18 cellular contexts compared by ENCODE assay signal in genomic region chr7:128955981-128956380, GRCh38. TPM values are rescaled to one million over a fixed set of nuclear protein-coding genes. Genes with fewer than 3 reads are reported as not detected.
DNase-seq lines count a peak whose midpoint lies in the region; ATAC-seq and TF ChIP-seq lines count a peak whose summit lies in the region.
"Had no signal": no experiment of that assay in that cellular context is flagged by ENCODE, and none has a peak within 500 bp of the region (broad histone marks: within the 10 kb centered on the region; RNA-seq: fewer than 3 reads in every experiment).

No MANE protein-coding gene starts in this region.

- H4K20me1 ChIP-seq in OCI-LY7 (ENCODE audit: insufficient read depth, low read length), result no peaks in the 10 kb centered on the region

- H3K4me3 ChIP-seq in OCI-LY7 (ENCODE audit: low read depth, low read length, poor library complexity, severe bottlenecking), result no peak overlapping the region
- H3K4me3 ChIP-seq: Peyer's patch had no signal

- H3K4me3 Mint-ChIP-seq in IgD-negative memory B cell, result peak overlapping the region in 1 of 4 donors; percentile 92
- H3K4me3 Mint-ChIP-seq in stimulated activated memory B cell treated with anti-CD40 and anti-IgM and Interleukin-4, amounts not matched to agents 10 μg/mL and 1 μg/mL and 100 μg/mL, for 72 hours, result no peak overlapping the region
- no peak overlapping the region for H3K4me3 Mint-ChIP-seq in activated naive CD4-positive, alpha-beta T cell treated with anti-CD3 and anti-CD28 coated beads for 36 hours
- no peak overlapping the region for H3K4me3 Mint-ChIP-seq in WTC11
- H3K4me3 Mint-ChIP-seq: HFFc6 had no signal

- peak overlapping the region; percentile 80 for H3K4me2 ChIP-seq in OCI-LY7 (ENCODE audit: low read length)
- H3K4me2 ChIP-seq: KMS-11 had no signal

- peaks cover 42% of the 10 kb centered on the region for H3K4me1 ChIP-seq in OCI-LY7 (ENCODE audit: insufficient read depth, low read length, poor library complexity, severe bottlenecking)
- H3K4me1 ChIP-seq: Peyer's patch had no signal

- no peaks in the 10 kb centered on the region for H3K9me3 ChIP-seq in OCI-LY7 (ENCODE audit: low read length)
- H3K9me3 ChIP-seq: Peyer's patch had no signal

- ATAC-seq in stimulated activated memory B cell treated with anti-CD40 and anti-IgM and Interleukin-4, amounts not matched to agents 10 μg/mL and 1 μg/mL and 100 μg/mL, for 72 hours, result no peak
- no peak for ATAC-seq in WTC11

- TF ChIP-seq CTCF in OCI-LY7 (conservative IDR thresholded peaks at IDR 0.05; ENCODE audit: low read length), result no peak
- TF ChIP-seq CTCF in WTC11 (IDR thresholded peaks at IDR 0.05), result no peak

- H3K79me2 ChIP-seq in OCI-LY7 (ENCODE audit: insufficient read depth, low read depth, low read length), result no peaks in the 10 kb centered on the region

- H3K36me3 Mint-ChIP-seq in IgD-negative memory B cell (peaks cover 15% of the 10 kb centered on the region), WTC11 (peaks cover 67% of the 10 kb centered on the region)
- peaks cover 87% of the 10 kb centered on the region for H3K36me3 Mint-ChIP-seq in stimulated activated memory B cell treated with anti-CD40 and anti-IgM and Interleukin-4, amounts not matched to agents 10 μg/mL and 1 μg/mL and 100 μg/mL, for 72 hours
- H3K36me3 Mint-ChIP-seq in activated naive CD4-positive, alpha-beta T cell treated with anti-CD3 and anti-CD28 coated beads for 36 hours (ENCODE audit: low read depth), result peaks cover 51% of the 10 kb centered on the region

- H3K36me3 ChIP-seq in OCI-LY7 (ENCODE audit: insufficient read depth, low read length), result peaks cover 90% of the 10 kb centered on the region

- peak overlapping the region; percentile 87 for H3K27ac ChIP-seq in OCI-LY7 (ENCODE audit: low read depth, low read length, poor library complexity, severe bottlenecking)
- peak overlapping the region; percentile 14 for H3K27ac ChIP-seq in epithelial cell of prostate
- H3K27ac ChIP-seq: C4-2B, KMS-11 had no signal

- DNase-seq in OCI-LY7 (ENCODE audit: low spot score), result no peak
- no peak for DNase-seq in epithelial cell of prostate (ENCODE audit: low read depth, low spot score)
- no peak for DNase-seq in activated naive CD4-positive, alpha-beta T cell treated with anti-CD3 and anti-CD28 coated beads for 36 hours
- no peak for DNase-seq in NOMO-1 treated with DMSO at 0.1 percent for 48 hours (lab: John Stamatoyannopoulos, UW; ENCODE audit: unreplicated experiment)
- no peak for DNase-seq in WTC11 (ENCODE audit: low spot score)
- DNase-seq: DMS79, H7, NCI-H1417, NCI-H187, NCI-H2107, NCI-H2227 treated with DMSO at 0.1 percent for 48 hours, NCI-H510A treated with DMSO at 0.1 percent for 48 hours, Peyer's patch had no signal

- no peak overlapping the region for H2AFZ ChIP-seq in OCI-LY7 (ENCODE audit: low read length)

- no peaks in the 10 kb centered on the region for H3K9me2 ChIP-seq in OCI-LY7 (ENCODE audit: insufficient read depth, low read length)

- CTCF ChIA-PET in OCI-LY7 (lab: Charles Lee; ENCODE audit: unreplicated experiment) (no interaction called here), WTC11 (lab: Charles Lee) (interaction anchor here (0.6 to 2.5 kb wide), 8 partner anchors 9 to 208 kb away, joined by 3 to 22 read pairs (median 3); partner anchors contain the start of gene KCP)
- CTCF ChIA-PET in activated naive CD4-positive, alpha-beta T cell treated with anti-CD3 and anti-CD28 coated beads for 36 hours (lab: Charles Lee), result interaction anchor here (1.3 kb wide), 1 partner anchor 72 kb away, joined by 4 read pairs; no protein-coding TSS in a partner anchor

- intact Hi-C loops in OCI-LY7 (cut with micrococcal nuclease; ENCODE audit: unreplicated experiment), result loop anchor here (1.0 to 5.0 kb wide), 2 partner anchors 16 to 96 kb away; no protein-coding TSS in a partner anchor
- intact Hi-C loops in activated naive CD4-positive, alpha-beta T cell treated with anti-CD3 and anti-CD28 coated beads for 36 hours (cut with micrococcal nuclease), result no loop called here

- H3K27me3 Mint-ChIP-seq in IgD-negative memory B cell (no peaks in the 10 kb centered on the region), WTC11 (ENCODE audit: low read depth) (no peaks in the 10 kb centered on the region)
- H3K27me3 Mint-ChIP-seq in stimulated activated memory B cell treated with anti-CD40 and anti-IgM and Interleukin-4, amounts not matched to agents 10 μg/mL and 1 μg/mL and 100 μg/mL, for 72 hours, result no peaks in the 10 kb centered on the region
- H3K27me3 Mint-ChIP-seq in activated naive CD4-positive, alpha-beta T cell treated with anti-CD3 and anti-CD28 coated beads for 36 hours (ENCODE audit: low read depth), result no peaks in the 10 kb centered on the region

- H3K4me1 Mint-ChIP-seq in IgD-negative memory B cell, result peaks cover 21 to 28% (median 24%) of the 10 kb centered on the region in 3 donors
- peaks cover 42% of the 10 kb centered on the region for H3K4me1 Mint-ChIP-seq in stimulated activated memory B cell treated with anti-CD40 and anti-IgM and Interleukin-4, amounts not matched to agents 10 μg/mL and 1 μg/mL and 100 μg/mL, for 72 hours
- peaks cover 15% of the 10 kb centered on the region for H3K4me1 Mint-ChIP-seq in activated naive CD4-positive, alpha-beta T cell treated with anti-CD3 and anti-CD28 coated beads for 36 hours (ENCODE audit: low read depth)
- peaks cover 34% of the 10 kb centered on the region for H3K4me1 Mint-ChIP-seq in WTC11

- no TSS peak for BruUV-seq in OCI-LY7 (replicated peaks; lab: Mats Ljungman, UMichigan)

- peak overlapping the region in 2 of 3 donors; percentile 83 to 97 for H3K27ac Mint-ChIP-seq in IgD-negative memory B cell
- H3K27ac Mint-ChIP-seq in stimulated activated memory B cell treated with anti-CD40 and anti-IgM and Interleukin-4, amounts not matched to agents 10 μg/mL and 1 μg/mL and 100 μg/mL, for 72 hours, result peak overlapping the region; percentile 99
- no peak overlapping the region for H3K27ac Mint-ChIP-seq in activated naive CD4-positive, alpha-beta T cell treated with anti-CD3 and anti-CD28 coated beads for 36 hours
- no peak overlapping the region for H3K27ac Mint-ChIP-seq in WTC11

- POLR2A ChIA-PET in OCI-LY7 (lab: Charles Lee) (interaction anchor here (1.1 to 2.0 kb wide), 4 partner anchors 10 to 86 kb away, joined by 3 to 5 read pairs (median 4); no protein-coding TSS in a partner anchor), WTC11 (lab: Charles Lee) (no interaction called here)

- H3K9me3 Mint-ChIP-seq in IgD-negative memory B cell (no peaks in the 10 kb centered on the region), WTC11 (no peaks in the 10 kb centered on the region)
- H3K9me3 Mint-ChIP-seq in stimulated activated memory B cell treated with anti-CD40 and anti-IgM and Interleukin-4, amounts not matched to agents 10 μg/mL and 1 μg/mL and 100 μg/mL, for 72 hours, result no peaks in the 10 kb centered on the region
- H3K9me3 Mint-ChIP-seq in activated naive CD4-positive, alpha-beta T cell treated with anti-CD3 and anti-CD28 coated beads for 36 hours, result no peaks in the 10 kb centered on the region
- H3K9me3 Mint-ChIP-seq: HFFc6 had no signal

TF ChIP-seq in WTC11, 78 proteins besides CTCF, POLR2A, EP300 and RAD21:
- TF ChIP-seq JAZF1 (CRISPR knock-in tag; IDR thresholded peaks at IDR 0.05), result no peak
- no peak for TF ChIP-seq FOXJ3 (CRISPR knock-in tag; IDR thresholded peaks at IDR 0.05; ENCODE audit: borderline replicate concordance)
- TF ChIP-seq ZBTB43 (CRISPR knock-in tag; IDR thresholded peaks at IDR 0.05), result no peak

RNA-seq across cellular contexts. Expression of gene IRF5, which starts 18.3 kb away (rescaled TPM):
- polyA plus RNA-seq in IgD-negative memory B cell, result 132 TPM
- 3.9 and 8.2 TPM in 2 replicates for total RNA-seq in OCI-LY7 (2014; rRNA removed; shearing (Covaris generic))
- total RNA-seq in OCI-LY7 (2022) (15.8 and 21.9 TPM in 2 replicates), WTC11 (2021) (0.66 to 0.71 TPM (median 0.69 TPM) in 3 replicates)
- total RNA-seq in activated naive CD4-positive, alpha-beta T cell treated with anti-CD3 and anti-CD28 coated beads for 36 hours, result 1 to 10 TPM; 1.4 to 1.9 TPM

RNA-seq across cellular contexts. Expression of gene KCP, which starts 45.5 kb away (rescaled TPM):
- polyA plus RNA-seq in IgD-negative memory B cell, result 0.26 TPM
- total RNA-seq in OCI-LY7 (2014; rRNA removed; shearing (Covaris generic)), result 0.90 and 2.3 TPM in 2 replicates
- total RNA-seq in OCI-LY7 (2022), result 1.4 TPM in 2 replicates
- total RNA-seq in activated naive CD4-positive, alpha-beta T cell treated with anti-CD3 and anti-CD28 coated beads for 36 hours, result not detected
- total RNA-seq in WTC11 (2021), result 2.5 to 2.9 TPM (median 2.7 TPM) in 3 replicates

Comparison
In these comparisons a context has a peak if more than half of its experiments do, and no peak if none do; other contexts are left out.
1. H3K27ac Mint-ChIP-seq: peak in IgD-negative memory B cell (2 of 3) and stimulated activated memory B cell treated with anti-CD40 and anti-IgM and Interleukin-4, amounts not matched to agents 10 μg/mL and 1 μg/mL and 100 μg/mL, for 72 hours (single experiment); none in activated naive CD4-positive, alpha-beta T cell treated with anti-CD3 and anti-CD28 coated beads for 36 hours (single experiment) and WTC11 (single experiment).